18 cellular contexts compared by ENCODE assay signal in genomic region chr5:140420226-140420570, GRCh38. TPM values are rescaled to one million over a fixed set of nuclear protein-coding genes. Genes with fewer than 3 reads are reported as not detected.
A peak's percentile ranks its signal among the peaks of the same experiment; 100 is the strongest.
DNase-seq lines count a peak whose midpoint lies in the region; ATAC-seq and TF ChIP-seq lines count a peak whose summit lies in the region.
"Had no signal": no experiment of that assay in that cellular context is flagged by ENCODE, and none has a peak within 500 bp of the region (broad histone marks: within the 10 kb centered on the region; RNA-seq: fewer than 3 reads in every experiment).

No MANE protein-coding gene starts in this region.

- ATAC-seq in CD4-positive, alpha-beta T cell (ENCODE audit: poor library complexity), result no peak
- no peak for ATAC-seq in memory B cell (ENCODE audit: low read depth)
- ATAC-seq in HG02642 (IDR thresholded peaks at IDR 0.05; ENCODE audit: poor library complexity, unreplicated experiment), result no peak
- ATAC-seq in GM21786 (IDR thresholded peaks at IDR 0.05; ENCODE audit: unreplicated experiment), result no peak
- ATAC-seq: left lobe of liver had no signal

- no peak for TF ChIP-seq CTCF in CD4-positive, alpha-beta T cell (IDR thresholded peaks at IDR 0.05)
- no peak for TF ChIP-seq CTCF in Caco-2 (IDR thresholded peaks at IDR 0.05; ENCODE audit: insufficient read depth in 1 of 2, low read depth in 1 of 2, low read length in 1 of 2, severe bottlenecking in 1 of 2, unreplicated experiment in 1 of 2)

- peak overlapping the region; percentile 7 for H3K4me3 Mint-ChIP-seq in CD4-positive, alpha-beta T cell
- H3K4me3 Mint-ChIP-seq in Caco-2 (ENCODE audit: unreplicated experiment), result no peak overlapping the region
- H3K4me3 Mint-ChIP-seq in activated T-helper 2 cell treated with anti-CD3 and anti-CD28 coated beads, Interferon-gamma antibody, Interleukin-2, Interleukin-4, amounts not matched to agents 10 μg/mL and 5 μg/mL and 100 μg/mL, durations not matched to agents 14 hours and 24 hours and 36 hours (ENCODE audit: low read depth), result no peak overlapping the region
- no peak overlapping the region for H3K4me3 Mint-ChIP-seq in memory B cell
- H3K4me3 Mint-ChIP-seq: activated naive CD4-positive, alpha-beta T cell treated with anti-CD3 and anti-CD28 coated beads for 36 hours had no signal

- H3K4me1 Mint-ChIP-seq in CD4-positive, alpha-beta T cell (ENCODE audit: low read depth), result peaks cover 70% of the 10 kb centered on the region
- H3K4me1 Mint-ChIP-seq in Caco-2 (ENCODE audit: low read depth, unreplicated experiment) (peaks cover 21% of the 10 kb centered on the region), memory B cell (peaks cover 39% of the 10 kb centered on the region)
- H3K4me1 Mint-ChIP-seq in activated T-helper 2 cell treated with anti-CD3 and anti-CD28 coated beads, Interferon-gamma antibody, Interleukin-2, Interleukin-4, amounts not matched to agents 10 μg/mL and 5 μg/mL and 100 μg/mL, durations not matched to agents 14 hours and 24 hours and 36 hours (ENCODE audit: low read depth), result peaks cover 21% of the 10 kb centered on the region

- H3K36me3 ChIP-seq in Caco-2 (ENCODE audit: control insufficient read depth, insufficient read depth, low read length), result peaks cover 1% of the 10 kb centered on the region; the same call in 1 of the 2 replicates
- H3K36me3 ChIP-seq: tibial artery had no signal

- CTCF ChIA-PET in CD4-positive, alpha-beta T cell (lab: Charles Lee), result no interaction called here
- CTCF ChIA-PET in Caco-2 (lab: Charles Lee), result no interaction called here

- H3K27me3 ChIP-seq in CD4-positive, alpha-beta T cell (ENCODE audit: control insufficient read depth, insufficient read depth, low read length), result no peaks in the 10 kb centered on the region
- H3K27me3 ChIP-seq in Caco-2 (replicated peaks; ENCODE audit: control insufficient read depth, insufficient read depth, low read length), result no peaks in the 10 kb centered on the region
- H3K27me3 ChIP-seq: esophagus squamous epithelium, tibial artery had no signal

- no peak overlapping the region for H3K27ac ChIP-seq in CD4-positive, alpha-beta T cell (ENCODE audit: low read depth, low read length)
- H3K27ac ChIP-seq: esophagus squamous epithelium, psoas muscle, tibial artery had no signal

- no peak overlapping the region for H3K4me3 ChIP-seq in Caco-2 (ENCODE audit: low read depth, low read length)
- H3K4me3 ChIP-seq: esophagus squamous epithelium, psoas muscle, skin epidermis, tibial artery had no signal

- H3K27me3 Mint-ChIP-seq in CD4-positive, alpha-beta T cell, result no peaks in the 10 kb centered on the region
- H3K27me3 Mint-ChIP-seq in Caco-2 (ENCODE audit: insufficient read depth, unreplicated experiment) (no peaks in the 10 kb centered on the region), memory B cell (no peaks in the 10 kb centered on the region)
- H3K27me3 Mint-ChIP-seq in activated T-helper 2 cell treated with anti-CD3 and anti-CD28 coated beads, Interferon-gamma antibody, Interleukin-2, Interleukin-4, amounts not matched to agents 10 μg/mL and 5 μg/mL and 100 μg/mL, durations not matched to agents 14 hours and 24 hours and 36 hours (ENCODE audit: low read depth), result no peaks in the 10 kb centered on the region

- intact Hi-C loops in CD4-positive, alpha-beta T cell (cut with DNase I, micrococcal nuclease), result no loop called here
- intact Hi-C loops in Caco-2 (cut with micrococcal nuclease; ENCODE audit: unreplicated experiment), result no loop called here
- intact Hi-C loops in activated T-helper 2 cell treated with anti-CD3 and anti-CD28 coated beads, Interferon-gamma antibody, Interleukin-2, Interleukin-4, amounts not matched to agents 10 μg/mL and 5 μg/mL and 100 μg/mL, durations not matched to agents 14 hours and 24 hours and 36 hours (cut with micrococcal nuclease), result no loop called here

- no TSS peak for BruUV-seq in Caco-2 (replicated peaks; lab: Mats Ljungman, UMichigan)

- 0 out of 2 replicates have a peak, but pooled peaks cover 5% of the 10 kb centered on the region for H3K4me1 ChIP-seq in Caco-2

- peaks cover 52% of the 10 kb centered on the region for H3K36me3 Mint-ChIP-seq in CD4-positive, alpha-beta T cell (ENCODE audit: low read depth)
- H3K36me3 Mint-ChIP-seq in Caco-2 (ENCODE audit: insufficient read depth, unreplicated experiment), result peaks cover 33% of the 10 kb centered on the region
- H3K36me3 Mint-ChIP-seq in activated T-helper 2 cell treated with anti-CD3 and anti-CD28 coated beads, Interferon-gamma antibody, Interleukin-2, Interleukin-4, amounts not matched to agents 10 μg/mL and 5 μg/mL and 100 μg/mL, durations not matched to agents 14 hours and 24 hours and 36 hours (ENCODE audit: low read depth), result peaks cover 30% of the 10 kb centered on the region
- peaks cover 9% of the 10 kb centered on the region for H3K36me3 Mint-ChIP-seq in memory B cell

- no peak overlapping the region for H3K27ac Mint-ChIP-seq in CD4-positive, alpha-beta T cell
- H3K27ac Mint-ChIP-seq in Caco-2 (ENCODE audit: unreplicated experiment), result peak overlapping the region; percentile 56
- H3K27ac Mint-ChIP-seq in activated T-helper 2 cell treated with anti-CD3 and anti-CD28 coated beads, Interferon-gamma antibody, Interleukin-2, Interleukin-4, amounts not matched to agents 10 μg/mL and 5 μg/mL and 100 μg/mL, durations not matched to agents 14 hours and 24 hours and 36 hours, result peak overlapping the region; percentile 13
- H3K27ac Mint-ChIP-seq in memory B cell, result peak overlapping the region; percentile 11

- POLR2A ChIA-PET in CD4-positive, alpha-beta T cell (lab: Charles Lee), result interaction anchor here (1.5 kb wide), 1 partner anchor 19 kb away, joined by 4 read pairs; the partner anchor contains the start of gene ANKHD1
- POLR2A ChIA-PET in Caco-2 (lab: Charles Lee), result no interaction called here

- DNase-seq in CD4-positive, alpha-beta T cell, result no peak
- no peak for DNase-seq in Caco-2
- no peak for DNase-seq in activated T-helper 2 cell treated with anti-CD3 and anti-CD28 coated beads, Interferon-gamma antibody, Interleukin-2, Interleukin-4, amounts not matched to agents 10 μg/mL and 5 μg/mL and 100 μg/mL, durations not matched to agents 14 hours and 24 hours and 36 hours (ENCODE audit: low spot score)
- no peak for DNase-seq in memory B cell (ENCODE audit: low spot score in 2 of 2)
- DNase-seq in activated CD8-positive, alpha-beta memory T cell treated with anti-CD3 and anti-CD28 coated beads for 24 hours, result no peak
- DNase-seq: activated naive CD4-positive, alpha-beta T cell treated with anti-CD3 and anti-CD28 coated beads for 36 hours; effector memory CD4-positive, alpha-beta T cell; esophagus squamous epithelium; H7; NCI-H187 treated with DMSO at 0.1 percent for 48 hours; NCI-H82; psoas muscle; stimulated activated naive CD4-positive, alpha-beta T cell treated with Interleukin-2 at 50 U/mL for 16 hours; tibial artery had no signal

- H3K9me3 Mint-ChIP-seq in CD4-positive, alpha-beta T cell, result no peaks in the 10 kb centered on the region
- no peaks in the 10 kb centered on the region for H3K9me3 Mint-ChIP-seq in Caco-2 (ENCODE audit: unreplicated experiment)
- no peaks in the 10 kb centered on the region for H3K9me3 Mint-ChIP-seq in activated T-helper 2 cell treated with anti-CD3 and anti-CD28 coated beads, Interferon-gamma antibody, Interleukin-2, Interleukin-4, amounts not matched to agents 10 μg/mL and 5 μg/mL and 100 μg/mL, durations not matched to agents 14 hours and 24 hours and 36 hours
- H3K9me3 Mint-ChIP-seq in memory B cell, result no peaks in the 10 kb centered on the region
- H3K9me3 Mint-ChIP-seq: activated naive CD4-positive, alpha-beta T cell treated with anti-CD3 and anti-CD28 coated beads for 36 hours had no signal

- H3K9me3 ChIP-seq in CD4-positive, alpha-beta T cell (ENCODE audit: control insufficient read depth, low read length), result no peaks in the 10 kb centered on the region
- H3K9me3 ChIP-seq in Caco-2, result no peaks in the 10 kb centered on the region
- H3K9me3 ChIP-seq: esophagus squamous epithelium, psoas muscle, tibial artery had no signal

RNA-seq across cellular contexts. Expression of gene ANKHD1, which starts 18.6 kb away (rescaled TPM):
- 100 to 1,000 TPM; 202 to 212 TPM for total RNA-seq in CD4-positive, alpha-beta T cell
- 130 and 134 TPM in 2 replicates for total RNA-seq in Caco-2 (2022)
- 119 and 120 TPM in 2 replicates for total RNA-seq in activated T-helper 2 cell treated with anti-CD3 and anti-CD28 coated beads, Interferon-gamma antibody, Interleukin-2, Interleukin-4, amounts not matched to agents 10 μg/mL and 5 μg/mL and 100 μg/mL, durations not matched to agents 14 hours and 24 hours and 36 hours
